Comparison of ENCODE assay signal across 14 cellular contexts in the genomic region with DNA sequence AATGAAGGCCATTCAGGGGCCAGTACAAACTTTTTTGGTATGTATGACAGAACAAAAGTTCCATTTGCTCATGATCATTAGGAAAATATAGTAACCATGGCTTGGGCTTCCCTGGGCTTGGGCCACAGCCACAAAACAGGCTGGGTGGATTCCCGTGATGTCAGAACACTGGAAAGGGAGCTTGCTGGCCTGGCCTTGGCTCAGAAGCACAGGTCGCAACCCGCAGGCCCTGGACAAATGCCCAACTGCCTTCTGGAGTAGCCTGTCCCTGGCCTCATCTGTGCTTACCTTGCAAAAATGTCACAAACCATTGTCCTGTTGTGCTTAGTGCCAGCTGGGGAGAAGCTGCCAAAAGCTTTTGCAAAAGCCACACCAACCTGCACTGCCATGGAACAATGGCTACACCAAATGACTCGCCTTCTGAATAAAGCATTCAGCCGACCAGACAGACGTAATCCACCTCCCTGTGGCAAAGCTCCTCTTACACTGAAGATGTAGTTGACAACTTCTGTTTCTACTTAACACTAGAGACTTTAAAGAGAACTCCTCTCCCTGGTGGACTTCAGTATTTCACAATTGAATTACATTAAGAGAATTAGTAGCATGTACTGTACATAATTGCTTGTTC.
DNase-seq lines count a peak whose midpoint lies in the region; ATAC-seq, FAIRE-seq and TF ChIP-seq lines count a peak whose summit lies in the region.
"Had no signal": no experiment of that assay in that cellular context is flagged by ENCODE, and none has a peak within 500 bp of the region (broad histone marks: within the 10 kb centered on the region; RNA-seq: fewer than 3 reads in every experiment).

No MANE protein-coding gene starts in this region.

- H3K27ac Mint-ChIP-seq in CD8-positive, alpha-beta memory T cell = peak overlapping the region in 7 of 8 donors; percentile 23 to 90 (median 47)
- peak overlapping the region; percentile 31 for H3K27ac Mint-ChIP-seq in activated B cell treated with CpG ODN at 0.5 μM for 24 hours

- H3K36me3 Mint-ChIP-seq in CD8-positive, alpha-beta memory T cell = peaks cover 8 to 67% (median 21%) of the 10 kb centered on the region in 3 donors
- H3K36me3 Mint-ChIP-seq in activated B cell treated with CpG ODN at 0.5 μM for 24 hours (ENCODE audit: low read depth) = peaks cover 63% of the 10 kb centered on the region

- CTCF ChIA-PET in CD8-positive, alpha-beta memory T cell (lab: Charles Lee) = interaction anchor here (0.7 to 0.9 kb wide), 2 partner anchors 44 to 141 kb away, joined by 3 read pairs; no protein-coding TSS in a partner anchor
- CTCF ChIA-PET in activated B cell treated with CpG ODN at 0.5 μM for 24 hours (lab: Charles Lee) = interaction anchor here (2.6 kb wide), 1 partner anchor 72 kb away, joined by 11 read pairs; no protein-coding TSS in a partner anchor

- no peaks in the 10 kb centered on the region for H3K9me3 Mint-ChIP-seq in CD8-positive, alpha-beta memory T cell
- H3K9me3 Mint-ChIP-seq in activated B cell treated with CpG ODN at 0.5 μM for 24 hours = no peaks in the 10 kb centered on the region

- no peak for DNase-seq in CD8-positive, alpha-beta memory T cell
- DNase-seq in activated B cell treated with CpG ODN at 0.5 μM for 24 hours = no peak
- peak; percentile 57 for DNase-seq in globus pallidus (ENCODE audit: low spot score)
- peak; percentile 54 to 87 (median 72) for DNase-seq in pancreas
- DNase-seq in iPS-NIHi7 (ENCODE audit: extremely low spot score) = no peak
- no peak for DNase-seq in HAP-1 (ENCODE audit: low spot score in 2 of 2)
- DNase-seq in activated effector memory CD4-positive, alpha-beta T cell treated with anti-CD3 and anti-CD28 coated beads, Interleukin-2, amount 50 U/mL, for 16 hours = no peak
- DNase-seq: central memory CD4-positive, alpha-beta T cell; kidney glomerular epithelial cell; NCI-H1092 treated with DMSO at 0.1 percent for 48 hours; stimulated activated CD4-positive, alpha-beta T cell treated with anti-CD3 and anti-CD28 coated beads, Interleukin-4, amount 100 ng/mL, for 24 hours; T-helper 9 cell had no signal

- no peak overlapping the region for H3K4me3 Mint-ChIP-seq in CD8-positive, alpha-beta memory T cell
- H3K4me3 Mint-ChIP-seq in activated B cell treated with CpG ODN at 0.5 μM for 24 hours = no peak overlapping the region

- no peaks in the 10 kb centered on the region for H3K9me3 ChIP-seq in CD8-positive, alpha-beta memory T cell (ENCODE audit: low read length)
- no peaks in the 10 kb centered on the region for H3K9me3 ChIP-seq in pancreas
- no peaks in the 10 kb centered on the region for H3K9me3 ChIP-seq in HAP-1

- H3K36me3 ChIP-seq in CD8-positive, alpha-beta memory T cell (ENCODE audit: insufficient read depth, low read length) = peaks cover 16% of the 10 kb centered on the region
- H3K36me3 ChIP-seq in pancreas = no peaks in the 10 kb centered on the region
- no peaks in the 10 kb centered on the region; the same call in 1 of the 2 replicates for H3K36me3 ChIP-seq in HAP-1 (replicated peaks)

- POLR2A ChIA-PET in CD8-positive, alpha-beta memory T cell (lab: Charles Lee) = interaction anchor here (0.7 kb wide), 1 partner anchor 134 kb away, joined by 4 read pairs; no protein-coding TSS in a partner anchor
- POLR2A ChIA-PET in activated B cell treated with CpG ODN at 0.5 μM for 24 hours (lab: Charles Lee) = interaction anchor here (1.4 kb wide), 1 partner anchor 124 kb away, joined by 4 read pairs; no protein-coding TSS in a partner anchor

- WGBS in pancreas, 2 donors = 46 to 47% methylated on average over 6 of the region's 6 CpGs

- peaks cover 81 to 94% (median 92%) of the 10 kb centered on the region in 3 donors for H3K4me1 Mint-ChIP-seq in CD8-positive, alpha-beta memory T cell
- peaks cover 71% of the 10 kb centered on the region for H3K4me1 Mint-ChIP-seq in activated B cell treated with CpG ODN at 0.5 μM for 24 hours

- peaks cover 59% of the 10 kb centered on the region for H3K4me1 ChIP-seq in CD8-positive, alpha-beta memory T cell (ENCODE audit: insufficient read depth, low read length)
- H3K4me1 ChIP-seq in pancreas = peaks cover 0 to 6% (median 0%) of the 10 kb centered on the region in 3 donors
- H3K4me1 ChIP-seq in HAP-1 = no peaks in the 10 kb centered on the region

- in situ Hi-C loops in HAP-1 (cut with MboI; ENCODE audit: low sequenced_read_pairs) = loop anchor here (5.0 kb wide), 1 partner anchor 197 kb away; no protein-coding TSS in a partner anchor

- H3K27ac ChIP-seq in CD8-positive, alpha-beta memory T cell (ENCODE audit: low read depth, low read length) = no peak overlapping the region
- no peak overlapping the region for H3K27ac ChIP-seq in pancreas

- H3K4me3 ChIP-seq in CD8-positive, alpha-beta memory T cell (ENCODE audit: low read length) = no peak overlapping the region
- no peak overlapping the region for H3K4me3 ChIP-seq in pancreas
- H3K4me3 ChIP-seq in HAP-1 = no peak overlapping the region

- intact Hi-C loops in activated B cell treated with CpG ODN at 0.5 μM for 24 hours (cut with micrococcal nuclease) = no loop called here
- intact Hi-C loops in pancreas (cut with DNase I) = loop anchor here in 1 of 3 donors (5.0 kb wide), 1 partner anchor 192 kb away; no protein-coding TSS in a partner anchor

- no peaks in the 10 kb centered on the region for H3K27me3 ChIP-seq in CD8-positive, alpha-beta memory T cell (ENCODE audit: insufficient read depth, low read length, poor library complexity, severe bottlenecking)
- H3K27me3 ChIP-seq in pancreas (no peaks in the 10 kb centered on the region), HAP-1 (ENCODE audit: low read depth) (no peaks in the 10 kb centered on the region)

- no peaks in the 10 kb centered on the region for H3K27me3 Mint-ChIP-seq in CD8-positive, alpha-beta memory T cell
- H3K27me3 Mint-ChIP-seq in activated B cell treated with CpG ODN at 0.5 μM for 24 hours = no peaks in the 10 kb centered on the region

- TF ChIP-seq CTCF in activated B cell treated with CpG ODN at 0.5 μM for 24 hours (IDR thresholded peaks at IDR 0.05) = no peak
- no peak for TF ChIP-seq CTCF in pancreas (IDR thresholded peaks at IDR 0.05)

- ATAC-seq in activated B cell treated with CpG ODN at 0.5 μM for 24 hours (ENCODE audit: low read depth) (peak; percentile 40), pancreas (peak; percentile 70 to 91 (median 86)), HG02885 (IDR thresholded peaks at IDR 0.05; ENCODE audit: poor library complexity, unreplicated experiment) (no peak)

- no peak for FAIRE-seq in pancreas (lab: Jason Lieb, UNC)
- FAIRE-seq: D721Med had no signal

Comparison
In these comparisons a context has a peak if more than half of its experiments do, and no peak if none do; other contexts are left out.
1. DNase-seq: peak in globus pallidus (single experiment) and pancreas (6 of 6); none in CD8-positive, alpha-beta memory T cell (0 of 5), activated B cell treated with CpG ODN at 0.5 μM for 24 hours (single experiment), iPS-NIHi7 (single experiment), HAP-1 (0 of 2) and activated effector memory CD4-positive, alpha-beta T cell treated with anti-CD3 and anti-CD28 coated beads, Interleukin-2, amount 50 U/mL, for 16 hours (single experiment).